ENCODE assay signal across 13 cellular contexts in genomic region chr5:141855265-141856029, GRCh38. TPM values are rescaled to one million over a fixed set of nuclear protein-coding genes. Genes with fewer than 3 reads are reported as not detected.
DNase-seq lines count a peak whose midpoint lies in the region; ATAC-seq lines count a peak whose summit lies in the region.
"Had no signal": no experiment of that assay in that cellular context is flagged by ENCODE, and none has a peak within 500 bp of the region (broad histone marks: within the 10 kb centered on the region; RNA-seq: fewer than 3 reads in every experiment).

No MANE protein-coding gene starts in this region.

- H3K27me3 ChIP-seq in GM23248 (replicated peaks; ENCODE audit: insufficient read depth) = no peaks in the 10 kb centered on the region; the same call in 1 of the 2 replicates
- no peaks in the 10 kb centered on the region for H3K27me3 ChIP-seq in endocrine pancreas (ENCODE audit: control insufficient read depth, insufficient read depth, low read length)

- no peaks in the 10 kb centered on the region for H3K9me2 ChIP-seq in GM23248 (ENCODE audit: insufficient read depth)

- no peak for ATAC-seq in HG02938 (IDR thresholded peaks at IDR 0.05; ENCODE audit: unreplicated experiment)
- ATAC-seq in stimulated activated naive CD8-positive, alpha-beta T cell treated with anti-CD3 and anti-CD28 coated beads, Interleukin-15, amount 100 ng/mL, for 72 hours = no peak

- H3K27me3 Mint-ChIP-seq in stimulated activated naive CD8-positive, alpha-beta T cell treated with anti-CD3 and anti-CD28 coated beads, Interleukin-15, amount 100 ng/mL, for 72 hours = peaks cover 8% of the 10 kb centered on the region

- H3K9me3 Mint-ChIP-seq in stimulated activated naive CD8-positive, alpha-beta T cell treated with anti-CD3 and anti-CD28 coated beads, Interleukin-15, amount 100 ng/mL, for 72 hours = no peaks in the 10 kb centered on the region
- H3K9me3 Mint-ChIP-seq: activated CD4-positive, alpha-beta memory T cell treated with anti-CD3 and anti-CD28 coated beads, Interleukin-2, amount 10 ng/mL, durations not matched to agents 7 days and 5 days; activated naive CD8-positive, alpha-beta T cell treated with anti-CD3 and anti-CD28 coated beads, Interleukin-2, amount 10 ng/mL, durations not matched to agents 7 days and 5 days had no signal

- no peaks in the 10 kb centered on the region for H3F3A ChIP-seq in GM23248 (ENCODE audit: insufficient read depth)

- no peaks in the 10 kb centered on the region for H3K36me3 ChIP-seq in GM23248 (ENCODE audit: low read depth)
- no peaks in the 10 kb centered on the region for H3K36me3 ChIP-seq in endocrine pancreas (ENCODE audit: control insufficient read depth, insufficient read depth, low read length)

- in situ Hi-C loops in GM23248 (cut with MboI) = no loop called here

- no peaks in the 10 kb centered on the region for H4K20me1 ChIP-seq in GM23248 (ENCODE audit: insufficient read depth)

- H3K4me2 ChIP-seq in GM23248 (ENCODE audit: unreplicated experiment) = no peak overlapping the region

- H3K79me2 ChIP-seq in GM23248 (ENCODE audit: insufficient read depth) = no peaks in the 10 kb centered on the region

- H3K4me3 ChIP-seq in GM23248 (no peak overlapping the region), endocrine pancreas (ENCODE audit: control insufficient read depth, insufficient read depth, low read length) (no peak overlapping the region)

- no peak overlapping the region for H3K9ac ChIP-seq in GM23248
- H3K9ac ChIP-seq in endocrine pancreas (ENCODE audit: control insufficient read depth, insufficient read depth, low read length) = peak overlapping the region; percentile 6

- no peaks in the 10 kb centered on the region for H3K9me3 ChIP-seq in GM23248 (ENCODE audit: low read depth)
- H3K9me3 ChIP-seq in endocrine pancreas (ENCODE audit: control insufficient read depth, low read length) = no peaks in the 10 kb centered on the region

- H3K4me1 ChIP-seq in GM23248 (ENCODE audit: insufficient read depth) = no peaks in the 10 kb centered on the region
- H3K4me1 ChIP-seq in endocrine pancreas (ENCODE audit: control insufficient read depth, insufficient read depth, low read length) = no peaks in the 10 kb centered on the region

- H3K4me1 Mint-ChIP-seq in stimulated activated naive CD8-positive, alpha-beta T cell treated with anti-CD3 and anti-CD28 coated beads, Interleukin-15, amount 100 ng/mL, for 72 hours = peaks cover 5% of the 10 kb centered on the region
- H3K4me1 Mint-ChIP-seq: activated CD4-positive, alpha-beta memory T cell treated with anti-CD3 and anti-CD28 coated beads, Interleukin-2, amount 10 ng/mL, durations not matched to agents 7 days and 5 days; activated naive CD8-positive, alpha-beta T cell treated with anti-CD3 and anti-CD28 coated beads, Interleukin-2, amount 10 ng/mL, durations not matched to agents 7 days and 5 days had no signal

- no peak overlapping the region for H3K4me3 Mint-ChIP-seq in stimulated activated naive CD8-positive, alpha-beta T cell treated with anti-CD3 and anti-CD28 coated beads, Interleukin-15, amount 100 ng/mL, for 72 hours
- H3K4me3 Mint-ChIP-seq: activated CD4-positive, alpha-beta memory T cell treated with anti-CD3 and anti-CD28 coated beads, Interleukin-2, amount 10 ng/mL, durations not matched to agents 7 days and 5 days; activated naive CD8-positive, alpha-beta T cell treated with anti-CD3 and anti-CD28 coated beads, Interleukin-2, amount 10 ng/mL, durations not matched to agents 7 days and 5 days had no signal

- 11 to 14% methylated on average over 7 to 8 of the region's 8 CpGs for WGBS in GM23248 (ENCODE audit: low coverage in 1 of 2, low lambda C conversion rate in 2 of 2, missing lambda C conversion rate in 2 of 2), 2 experiments

- H2AFZ ChIP-seq in GM23248 = no peak overlapping the region

- H3K27ac Mint-ChIP-seq in stimulated activated naive CD8-positive, alpha-beta T cell treated with anti-CD3 and anti-CD28 coated beads, Interleukin-15, amount 100 ng/mL, for 72 hours = no peak overlapping the region
- H3K27ac Mint-ChIP-seq: activated CD4-positive, alpha-beta memory T cell treated with anti-CD3 and anti-CD28 coated beads, Interleukin-2, amount 10 ng/mL, durations not matched to agents 7 days and 5 days; activated naive CD8-positive, alpha-beta T cell treated with anti-CD3 and anti-CD28 coated beads, Interleukin-2, amount 10 ng/mL, durations not matched to agents 7 days and 5 days had no signal

- DNase-seq in GM23248 = peak; percentile 20
- DNase-seq in NCI-H345 treated with DMSO at 0.1 percent for 48 hours (lab: John Stamatoyannopoulos, UW; ENCODE audit: unreplicated experiment) = peak; percentile 46
- peak; percentile 27 for DNase-seq in occipital lobe (lab: John Stamatoyannopoulos, UW)
- DNase-seq in islet precursor cell = no peak
- no peak for DNase-seq in activated naive CD4-positive, alpha-beta T cell (lab: John Stamatoyannopoulos, UW)
- DNase-seq in stimulated activated naive CD8-positive, alpha-beta T cell treated with anti-CD3 and anti-CD28 coated beads, Interleukin-15, amount 100 ng/mL, for 72 hours = no peak
- DNase-seq: activated CD4-positive, alpha-beta memory T cell treated with anti-CD3 and anti-CD28 coated beads, Interleukin-2, amount 10 ng/mL, durations not matched to agents 7 days and 5 days; activated naive CD8-positive, alpha-beta T cell treated with anti-CD3 and anti-CD28 coated beads, Interleukin-2, amount 10 ng/mL, durations not matched to agents 7 days and 5 days; NCI-H524 treated with DMSO at 0.1 percent for 48 hours; stimulated activated CD4-positive, alpha-beta T cell treated with anti-CD3 and anti-CD28 coated beads, Interleukin-1b, Interleukin-23, amount 100 ng/mL, for 48 hours had no signal

- H3K27ac ChIP-seq in GM23248 = no peak overlapping the region

RNA-seq across cellular contexts. Expression of gene PCDH1, which starts 22.8 kb away (rescaled TPM):
- total RNA-seq in GM23248 (2014; rRNA removed; shearing (Covaris generic)) = 3.5 and 10.9 TPM in 2 replicates
- 1.6 and 2.4 TPM in 2 replicates for polyA plus RNA-seq in GM23248 (2016; fragmentation: Nextera tagmentation; extraction: Ambion mirVana)
- 27.0 TPM for total RNA-seq in occipital lobe
- total RNA-seq: activated CD4-positive, alpha-beta memory T cell treated with anti-CD3 and anti-CD28 coated beads, Interleukin-2, amount 10 ng/mL, durations not matched to agents 7 days and 5 days; activated naive CD8-positive, alpha-beta T cell treated with anti-CD3 and anti-CD28 coated beads, Interleukin-2, amount 10 ng/mL, durations not matched to agents 7 days and 5 days; T-helper 1 cell treated with Interleukin-12 subunit alpha and Interleukin-12 subunit beta and Interleukin-4 antibody, amounts not matched to agents 30 ng/mL and 1 ng/mL, for 36 hours had no signal

Comparison
In these comparisons a context has a peak if more than half of its experiments do, and no peak if none do; other contexts are left out.
1. DNase-seq: peak in GM23248 (single experiment), NCI-H345 treated with DMSO at 0.1 percent for 48 hours (single experiment) and occipital lobe (single experiment); none in islet precursor cell (single experiment), activated naive CD4-positive, alpha-beta T cell (0 of 4) and stimulated activated naive CD8-positive, alpha-beta T cell treated with anti-CD3 and anti-CD28 coated beads, Interleukin-15, amount 100 ng/mL, for 72 hours (0 of 2).